Comparison of ENCODE assay signal across 24 cellular contexts in the genomic region with DNA sequence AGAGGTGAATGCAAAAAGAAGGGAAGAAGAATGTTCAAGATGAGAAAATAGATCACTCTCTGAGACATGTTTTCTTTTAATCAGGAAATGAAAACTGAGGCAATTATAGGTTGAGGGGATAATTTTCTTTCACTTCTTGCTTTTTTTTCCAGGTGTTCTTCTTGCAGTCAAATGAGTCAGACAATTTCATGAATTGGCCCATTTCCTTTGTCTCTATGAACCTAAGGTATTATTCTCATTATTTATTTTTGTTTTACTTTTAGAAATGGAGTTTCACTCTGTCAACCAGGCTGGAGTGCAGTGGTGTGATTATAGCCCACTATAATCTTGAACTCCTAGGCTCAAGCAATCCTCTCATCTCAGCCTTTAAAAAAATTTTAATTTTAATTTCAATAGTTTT. TPM values are rescaled to one million over a fixed set of nuclear protein-coding genes. Genes with fewer than 3 reads are reported as not detected.
A peak's percentile ranks its signal among the peaks of the same experiment; 100 is the strongest.
DNase-seq lines count a peak whose midpoint lies in the region; FAIRE-seq and TF ChIP-seq lines count a peak whose summit lies in the region.
"Had no signal": no experiment of that assay in that cellular context is flagged by ENCODE, and none has a peak within 500 bp of the region (broad histone marks: within the 10 kb centered on the region; RNA-seq: fewer than 3 reads in every experiment).

No MANE protein-coding gene starts in this region.

- no peak overlapping the region; the same call in 1 of the 2 replicates for H3K9ac ChIP-seq in MM.1S (ENCODE audit: low read length)

- H3K9me3 Mint-ChIP-seq in nephron progenitor cell: peaks cover 7% of the 10 kb centered on the region
- H3K9me3 Mint-ChIP-seq: CD8-positive, alpha-beta T cell had no signal

- H3F3A ChIP-seq in MM.1S (ENCODE audit: insufficient read depth, low read length) (peaks cover 27% of the 10 kb centered on the region), PC-9 (ENCODE audit: insufficient read depth, low read depth) (no peaks in the 10 kb centered on the region)

- peak; percentile 45 for DNase-seq in GM12865 (ENCODE audit: low read depth)
- DNase-seq in MM.1S: peak; percentile 51
- no peak for DNase-seq in PC-9
- DNase-seq in nephron progenitor cell: no peak
- DNase-seq in GM10266 (ENCODE audit: extremely low spot score): no peak
- no peak for DNase-seq in stimulated activated CD4-positive, alpha-beta T cell treated with anti-CD3 and anti-CD28 coated beads, Interleukin-2, amount 100 ng/mL, for 48 hours
- no peak for DNase-seq in GM12892 (ENCODE audit: insufficient read length)
- DNase-seq: AML-193; C1 segment of cervical spinal cord; Caco-2; CD8-positive, alpha-beta T cell; EL; GDM1; H7; NCI-H1105 treated with DMSO at 0.1 percent for 48 hours; NCI-H187; NCI-H2081 treated with DMSO at 0.1 percent for 48 hours; NCI-H2171; NCI-H226; NCI-H510A; NCI-H69; SJCRH30; T-helper 17 cell had no signal

- TF ChIP-seq CTCF in GM12865 (IDR thresholded peaks at IDR 0.05; ENCODE audit: insufficient read depth, low read depth, low read length, missing control alignments): no peak
- no peak for TF ChIP-seq CTCF in MM.1S (IDR thresholded peaks at IDR 0.05; ENCODE audit: low read length)
- no peak for TF ChIP-seq CTCF in PC-9 (conservative IDR thresholded peaks at IDR 0.05)
- TF ChIP-seq CTCF in nephron progenitor cell (IDR thresholded peaks at IDR 0.05): no peak
- no peak for TF ChIP-seq CTCF in GM10266 (IDR thresholded peaks at IDR 0.05; ENCODE audit: control insufficient read depth, insufficient read depth, low read depth, missing control alignments)

- H3K4me3 Mint-ChIP-seq in nephron progenitor cell: no peak overlapping the region
- H3K4me3 Mint-ChIP-seq: CD8-positive, alpha-beta T cell; T-helper 17 cell had no signal

- H3K79me2 ChIP-seq in MM.1S (ENCODE audit: low read length) (no peaks in the 10 kb centered on the region), PC-9 (ENCODE audit: low read depth) (no peaks in the 10 kb centered on the region)

- H3K27ac Mint-ChIP-seq in nephron progenitor cell: peak overlapping the region; percentile 72
- H3K27ac Mint-ChIP-seq: CD8-positive, alpha-beta T cell; T-helper 17 cell had no signal

- no peak for TF ChIP-seq POLR2A in GM12892 (IDR thresholded peaks at IDR 0.05; ENCODE audit: low read depth, low read length)

- peaks cover 16% of the 10 kb centered on the region for H3K27me3 Mint-ChIP-seq in nephron progenitor cell (ENCODE audit: low read depth, poor library complexity)

- no TSS peak for BruUV-seq in PC-9 (replicated peaks; lab: Mats Ljungman, UMichigan)

- H3K27ac ChIP-seq in MM.1S (ENCODE audit: low read length) (peak overlapping the region; percentile 55; the same call in 1 of the 2 replicates), PC-9 (no peak overlapping the region)
- H3K27ac ChIP-seq: A549, SJCRH30 had no signal

- POLR2A ChIA-PET in PC-9 (lab: Charles Lee; ENCODE audit: unreplicated experiment): no interaction called here

- H3K36me3 ChIP-seq in MM.1S (replicated peaks; ENCODE audit: insufficient read depth, low read length) (no peaks in the 10 kb centered on the region), PC-9 (ENCODE audit: low read depth) (no peaks in the 10 kb centered on the region)

- H3K4me1 ChIP-seq in MM.1S (ENCODE audit: low read length) (peaks cover 46% of the 10 kb centered on the region), PC-9 (replicated peaks; ENCODE audit: insufficient read depth) (no peaks in the 10 kb centered on the region)
- H3K4me1 ChIP-seq: Caco-2 had no signal

- H3K9me2 ChIP-seq in MM.1S (replicated peaks; ENCODE audit: insufficient read depth, low read length) (no peaks in the 10 kb centered on the region), PC-9 (ENCODE audit: insufficient read depth) (no peaks in the 10 kb centered on the region; the same call in 1 of the 2 replicates)

- CTCF ChIA-PET in PC-9 (lab: Charles Lee): no interaction called here

- H3K4me1 Mint-ChIP-seq in nephron progenitor cell: peaks cover 19% of the 10 kb centered on the region

- no peak for FAIRE-seq in GM12892 (lab: Jason Lieb, UNC)
- FAIRE-seq: A549 had no signal

- intact Hi-C loops in PC-9 (cut with micrococcal nuclease; ENCODE audit: unreplicated experiment): no loop called here

- H3K4me3 ChIP-seq in GM12865 (ENCODE audit: low read depth, low read length) (no peak overlapping the region), MM.1S (ENCODE audit: low read length) (no peak overlapping the region; the same call in 1 of the 2 replicates), PC-9 (no peak overlapping the region)
- H3K4me3 ChIP-seq: A549, SJCRH30 had no signal

- H3K9me3 ChIP-seq in MM.1S (replicated peaks; ENCODE audit: insufficient read depth, low read length): no peaks in the 10 kb centered on the region
- no peaks in the 10 kb centered on the region for H3K9me3 ChIP-seq in PC-9 (ENCODE audit: insufficient read depth, low read depth)
- H3K9me3 ChIP-seq: A549, Caco-2, SJCRH30 had no signal

- H3K27me3 ChIP-seq in MM.1S (replicated peaks; ENCODE audit: insufficient read depth, low read length) (no peaks in the 10 kb centered on the region), PC-9 (ENCODE audit: insufficient read depth, low read depth) (peaks cover 14% of the 10 kb centered on the region)
- H3K27me3 ChIP-seq: SJCRH30 had no signal

- H3K4me2 ChIP-seq in MM.1S (ENCODE audit: low read depth, low read length) (peak overlapping the region; percentile 53), PC-9 (no peak overlapping the region)
- H3K4me2 ChIP-seq: A549 had no signal

- no peaks in the 10 kb centered on the region for H4K20me1 ChIP-seq in MM.1S (ENCODE audit: insufficient read depth, low read length)
- no peaks in the 10 kb centered on the region for H4K20me1 ChIP-seq in PC-9 (ENCODE audit: insufficient read depth)

- H2AFZ ChIP-seq in MM.1S (ENCODE audit: low read length) (no peak overlapping the region), PC-9 (peak overlapping the region; percentile 67; the same call in 1 of the 2 replicates)

- no peaks in the 10 kb centered on the region for H3K36me3 Mint-ChIP-seq in nephron progenitor cell (ENCODE audit: low read depth)
- H3K36me3 Mint-ChIP-seq: CD8-positive, alpha-beta T cell had no signal

RNA-seq across cellular contexts. Expression of gene VASH2, which starts 3.5 kb away (rescaled TPM):
- 0.55 TPM in 1 of 2 replicates, not detected in the other for total RNA-seq in PC-9 (2021)
- polyA plus RNA-seq in GM12892 (2012; ENCODE audit: missing spikeins): 35.6 TPM
- total RNA-seq: CD8-positive, alpha-beta T cell had no signal

Comparison
In these comparisons a context has a peak if more than half of its experiments do, and no peak if none do; other contexts are left out.
1. DNase-seq: peak in GM12865 (single experiment) and MM.1S (single experiment); none in PC-9 (0 of 2), nephron progenitor cell (single experiment), GM10266 (single experiment), stimulated activated CD4-positive, alpha-beta T cell treated with anti-CD3 and anti-CD28 coated beads, Interleukin-2, amount 100 ng/mL, for 48 hours (0 of 2) and GM12892 (single experiment).